33 cellular contexts compared by ENCODE assay signal in genomic region chr12:120813588-120814153, GRCh38.
"Had no signal": no experiment of that assay in that cellular context is flagged by ENCODE, and none has a peak within 500 bp of the region (broad histone marks: within the 10 kb centered on the region; RNA-seq: fewer than 3 reads in every experiment).

No MANE protein-coding gene starts in this region.

- H3K36me3 ChIP-seq: SJSA1 had no signal

- H3K4me3 ChIP-seq: Peyer's patch, SJSA1 had no signal

- H3K9me3 ChIP-seq: Peyer's patch, SJSA1 had no signal

- ATAC-seq: activated naive CD8-positive, alpha-beta T cell treated with anti-CD3 and anti-CD28 coated beads, Interleukin-2, amount 50 U/mL, for 24 hours; activated T-cell treated with anti-CD3 and anti-CD28 coated beads, Interleukin-2, amount 50 U/mL, for 72 hours; activated T-helper 17 cell treated with anti-CD3 and anti-CD28 coated beads, Interleukin-2, amount 50 U/mL, for 72 hours; PC-3; SK-N-SH treated with all-trans-retinoic acid at 6 μM for 48 hours had no signal

- H3K27ac ChIP-seq: Peyer's patch, SJSA1, VCaP had no signal

- H3K27me3 ChIP-seq: Peyer's patch, SJSA1 had no signal

- DNase-seq: activated CD4-positive, alpha-beta T cell treated with anti-CD3 and anti-CD28 coated beads, Interleukin-2, amount 10 ng/mL, durations not matched to agents 24 days and 14 days; activated CD4-positive, alpha-beta T cell treated with anti-CD3 and anti-CD28 coated beads, Interleukin-2, amount 50 U/mL, for 4 hours; activated CD8-positive, alpha-beta T cell treated with anti-CD3 and anti-CD28 coated beads for 36 hours; activated effector memory CD4-positive, alpha-beta T cell treated with anti-CD3 and anti-CD28 coated beads, Interleukin-2, amount 50 U/mL, for 16 hours; activated naive CD4-positive, alpha-beta T cell; activated naive CD8-positive, alpha-beta T cell treated with anti-CD3 and anti-CD28 coated beads, Interleukin-2, amount 50 U/mL, for 24 hours; activated T-cell treated with anti-CD3 and anti-CD28 coated beads, Interleukin-2, amount 50 U/mL, for 1 hour; activated T-cell treated with anti-CD3 and anti-CD28 coated beads, Interleukin-2, amount 50 U/mL, for 72 hours; anterior cingulate cortex; caudate nucleus; cerebellar nuclear complex; NCI-H1105; NCI-H1417 treated with DMSO at 0.1 percent for 48 hours; NCI-H187 treated with DMSO at 0.1 percent for 48 hours; NCI-H2081; NCI-H2171 treated with DMSO at 0.1 percent for 48 hours; NCI-H226; NCI-H446 treated with DMSO at 0.1 percent for 48 hours; NCI-H524; NCI-H69; NK-92 treated with Interleukin-12 subunit alpha and Interleukin-12 subunit beta, amount 100 ng/mL, for 24 hours; PC-3; Peyer's patch; RPMI8226; SHP77 treated with DMSO at 0.1 percent for 48 hours; SW 1271; T-helper 1 cell; T-helper 9 cell had no signal

- FAIRE-seq: bronchial epithelial cell had no signal

- H3K4me1 ChIP-seq: Peyer's patch, SJSA1 had no signal
